ENCODE assay signal across 8 cellular contexts in genomic region chr17:29590979-29591736, GRCh38. TPM values are rescaled to one million over a fixed set of nuclear protein-coding genes. Genes with fewer than 3 reads are reported as not detected.
A peak's percentile ranks its signal among the peaks of the same experiment; 100 is the strongest.
DNase-seq lines count a peak whose midpoint lies in the region; ATAC-seq and TF ChIP-seq lines count a peak whose summit lies in the region.

No MANE protein-coding gene starts in this region.

- H3K23ac ChIP-seq in mesendoderm (ENCODE audit: low read length), result no peak overlapping the region

- H3K9me3 ChIP-seq in thyroid gland, result no peaks in the 10 kb centered on the region

- intact Hi-C loops in dorsolateral prefrontal cortex (cut with DNase I), result loop anchor here (1.0 to 2.0 kb wide), 4 partner anchors 9 to 24 kb away; no protein-coding TSS in a partner anchor
- intact Hi-C loops in thyroid gland (cut with DNase I), result no loop called here

- H3K4ac ChIP-seq in mesendoderm (ENCODE audit: low read depth, low read length), result no peak overlapping the region

- no peak overlapping the region for H2BK120ac ChIP-seq in mesendoderm (ENCODE audit: low read depth, low read length)

- H3K4me2 ChIP-seq in mesendoderm (ENCODE audit: low read length), result peak overlapping the region; percentile 91

- peak overlapping the region; percentile 70 for H3K9ac ChIP-seq in mesendoderm (ENCODE audit: low read length)

- no peak for TF ChIP-seq CTCF in dorsolateral prefrontal cortex (IDR thresholded peaks at IDR 0.05 in 54 of 56, conservative IDR thresholded peaks at IDR 0.05 in 2 of 56; ENCODE audit: low read depth in 1 of 56, partially characterized antibody in 56 of 56)
- no peak for TF ChIP-seq CTCF in thyroid gland (IDR thresholded peaks at IDR 0.05)

- no peak for TF ChIP-seq EP300 in Ishikawa (IDR thresholded peaks at IDR 0.05; ENCODE audit: borderline replicate concordance)

- no peak for TF ChIP-seq RAD21 in Ishikawa (IDR thresholded peaks at IDR 0.05; ENCODE audit: low read depth)

- no peak overlapping the region for H4K8ac ChIP-seq in mesendoderm (ENCODE audit: low read depth, low read length)

- H3K27me3 ChIP-seq in dorsolateral prefrontal cortex (no peaks in the 10 kb centered on the region), mesendoderm (ENCODE audit: insufficient read depth, low read length, poor library complexity) (no peaks in the 10 kb centered on the region), thyroid gland (no peaks in the 10 kb centered on the region)

- H2BK15ac ChIP-seq in mesendoderm (replicated peaks; ENCODE audit: low read depth), result no peak overlapping the region

- no peak overlapping the region for H2BK5ac ChIP-seq in mesendoderm (ENCODE audit: low read length)

- H4K5ac ChIP-seq in mesendoderm (ENCODE audit: low read length), result no peak overlapping the region

- peak overlapping the region; percentile 62 for H3K27ac Mint-ChIP-seq in T-helper 1 cell treated with Interleukin-12 subunit alpha and Interleukin-12 subunit beta and Interleukin-4 antibody, amounts not matched to agents 30 μg/mL and 1 μg/mL, for 36 hours

- H3K4me1 ChIP-seq in mesendoderm (ENCODE audit: control insufficient read depth, low read depth, low read length) (peaks cover 1% of the 10 kb centered on the region), thyroid gland (peaks cover 50 to 60% of the 10 kb centered on the region in 2 donors)

- DNase-seq in D341Med (ENCODE audit: low spot score) (peak; percentile 75), dorsolateral prefrontal cortex (peak in 4 of 10 donors; percentile 43 to 67 (median 58)), mesendoderm (peak; percentile 92), thyroid gland (peak; percentile 55 to 56)

- H3K79me2 ChIP-seq in mesendoderm (ENCODE audit: control insufficient read depth, insufficient read depth, low read length), result peaks cover 17% of the 10 kb centered on the region

- no CpG with 5 or more reads among the region's 38 CpGs for WGBS in mesendoderm (ENCODE audit: extremely low coverage, insufficient coverage, low lambda C conversion rate)
- 3 to 7% methylated on average over 26 to 38 of the region's 38 CpGs for WGBS in thyroid gland, 2 donors

- no peaks in the 10 kb centered on the region for H3K9me3 Mint-ChIP-seq in T-helper 1 cell treated with Interleukin-12 subunit alpha and Interleukin-12 subunit beta and Interleukin-4 antibody, amounts not matched to agents 30 μg/mL and 1 μg/mL, for 36 hours

- H2AK5ac ChIP-seq in mesendoderm (ENCODE audit: low read length), result no peak overlapping the region

- H3K4me3 Mint-ChIP-seq in T-helper 1 cell treated with Interleukin-12 subunit alpha and Interleukin-12 subunit beta and Interleukin-4 antibody, amounts not matched to agents 30 μg/mL and 1 μg/mL, for 36 hours, result peak overlapping the region; percentile 66

- no peaks in the 10 kb centered on the region for H3K27me3 Mint-ChIP-seq in T-helper 1 cell treated with Interleukin-12 subunit alpha and Interleukin-12 subunit beta and Interleukin-4 antibody, amounts not matched to agents 30 μg/mL and 1 μg/mL, for 36 hours (ENCODE audit: low read depth)

- H3K56ac ChIP-seq in mesendoderm (ENCODE audit: low read length), result peak overlapping the region; percentile 92

- no peak for TF ChIP-seq POLR2A in thyroid gland (IDR thresholded peaks at IDR 0.05)

- H3K36me3 ChIP-seq in mesendoderm (ENCODE audit: control insufficient read depth, insufficient read depth, low read length), result no peaks in the 10 kb centered on the region
- H3K36me3 ChIP-seq in thyroid gland, result no peaks in the 10 kb centered on the region

- H3K18ac ChIP-seq in mesendoderm (ENCODE audit: low read length), result no peak overlapping the region

- peaks cover 7% of the 10 kb centered on the region for H3K79me1 ChIP-seq in mesendoderm (ENCODE audit: low read length)

- no peaks in the 10 kb centered on the region for H3K36me3 Mint-ChIP-seq in T-helper 1 cell treated with Interleukin-12 subunit alpha and Interleukin-12 subunit beta and Interleukin-4 antibody, amounts not matched to agents 30 μg/mL and 1 μg/mL, for 36 hours (ENCODE audit: low read depth)

- H3K27ac ChIP-seq in dorsolateral prefrontal cortex (peak overlapping the region; percentile 29 to 99 (median 94)), mesendoderm (ENCODE audit: low read depth, low read length) (no peak overlapping the region), thyroid gland (peak overlapping the region; percentile 21 to 79 (median 56))

- peaks cover 44% of the 10 kb centered on the region for H3K4me1 Mint-ChIP-seq in T-helper 1 cell treated with Interleukin-12 subunit alpha and Interleukin-12 subunit beta and Interleukin-4 antibody, amounts not matched to agents 30 μg/mL and 1 μg/mL, for 36 hours (ENCODE audit: low read depth)

- ATAC-seq in HG03439 (IDR thresholded peaks at IDR 0.05; ENCODE audit: unreplicated experiment) (no peak), HG02981 (IDR thresholded peaks at IDR 0.05; ENCODE audit: unreplicated experiment) (no peak)

- H3K4me3 ChIP-seq in dorsolateral prefrontal cortex (peak overlapping the region; percentile 18 to 95 (median 61)), mesendoderm (ENCODE audit: low read length) (peak overlapping the region; percentile 80), thyroid gland (replicated peaks in 1 of 3) (no peak overlapping the region)

TF ChIP-seq in Ishikawa, 13 proteins besides CTCF, POLR2A, EP300 and RAD21:
- no peak for TF ChIP-seq TAF1 (IDR thresholded peaks at IDR 0.05; ENCODE audit: low read depth)
- no peak for TF ChIP-seq CEBPB (IDR thresholded peaks at IDR 0.05)
- TF ChIP-seq TCF12 (IDR thresholded peaks at IDR 0.05; ENCODE audit: low read depth), result no peak
- TF ChIP-seq REST (IDR thresholded peaks at IDR 0.05; ENCODE audit: low read depth), result no peak
- TF ChIP-seq CREB1 (IDR thresholded peaks at IDR 0.05; ENCODE audit: low read depth), result no peak
- TF ChIP-seq ZBTB7A (IDR thresholded peaks at IDR 0.05; ENCODE audit: low read depth), result no peak
- TF ChIP-seq YY1 (IDR thresholded peaks at IDR 0.05; ENCODE audit: low read depth), result no peak
- no peak for TF ChIP-seq FOXM1 (IDR thresholded peaks at IDR 0.05; ENCODE audit: borderline replicate concordance, low read depth)
- TF ChIP-seq EGR1 (IDR thresholded peaks at IDR 0.05), result no peak
- TF ChIP-seq, protein P1, sequence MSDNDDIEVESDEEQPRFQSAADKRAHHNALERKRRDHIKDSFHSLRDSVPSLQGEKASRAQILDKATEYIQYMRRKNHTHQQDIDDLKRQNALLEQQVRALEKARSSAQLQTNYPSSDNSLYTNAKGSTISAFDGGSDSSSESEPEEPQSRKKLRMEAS (IDR thresholded peaks at IDR 0.05), result peak; percentile 67
- TF ChIP-seq TEAD4 (IDR thresholded peaks at IDR 0.05), result no peak
- TF ChIP-seq NFIC (IDR thresholded peaks at IDR 0.05), result no peak
- 0 out of 2 replicates have a peak, but pooled peaks have one; percentile 29 for TF ChIP-seq USF1 (IDR thresholded peaks at IDR 0.05)

RNA-seq across cellular contexts. Expression of gene GIT1, which starts 1.7 kb away (rescaled TPM):
- total RNA-seq in dorsolateral prefrontal cortex (100 to 1,000 TPM; 110 to 287 (median 170) TPM), thyroid gland (10 to 100 TPM; 35.7 to 71.7 (median 42.4) TPM)
- polyA plus RNA-seq in mesendoderm (2013, experiment 1 of 2), result 34.9 TPM
- 38.2 TPM for polyA plus RNA-seq in mesendoderm (2013, experiment 2 of 2)

RNA-seq across cellular contexts. Expression of gene ANKRD13B, which starts 1.8 kb away (rescaled TPM):
- total RNA-seq in dorsolateral prefrontal cortex, result 10 to 100 TPM; 34.3 to 82.0 (median 53.1) TPM
- polyA plus RNA-seq in mesendoderm (2013, experiment 1 of 2), result 6.2 TPM
- 6.2 TPM for polyA plus RNA-seq in mesendoderm (2013, experiment 2 of 2)
- total RNA-seq in thyroid gland, result 1 to 10 TPM; 1.6 to 5.8 (median 3.1) TPM

RNA-seq across cellular contexts. Expression of gene TP53I13, which starts 22.7 kb away (rescaled TPM):
- 10 to 100 TPM; 10.1 to 40.2 (median 20.1) TPM for total RNA-seq in dorsolateral prefrontal cortex
- 7.2 TPM for polyA plus RNA-seq in mesendoderm (2013, experiment 1 of 2)
- polyA plus RNA-seq in mesendoderm (2013, experiment 2 of 2), result 7.6 TPM
- total RNA-seq in thyroid gland, result 10 to 100 TPM; 54.7 to 79.0 (median 57.4) TPM

RNA-seq across cellular contexts. Expression of gene ABHD15, which starts 24.3 kb away (rescaled TPM):
- total RNA-seq in dorsolateral prefrontal cortex, result 1 to 10 TPM; 1.9 to 8.0 (median 4.2) TPM
- 0.29 TPM for polyA plus RNA-seq in mesendoderm (2013, experiment 1 of 2)
- polyA plus RNA-seq in mesendoderm (2013, experiment 2 of 2), result 0.29 TPM
- 10 to 100 TPM; 11.6 to 19.8 (median 13.0) TPM for total RNA-seq in thyroid gland

RNA-seq across cellular contexts. Expression of gene CORO6, which starts 31.6 kb away (rescaled TPM):
- total RNA-seq in dorsolateral prefrontal cortex, result 100 to 1,000 TPM in 23 of 120 experiments, 10 to 100 TPM in 97; 31.5 to 153 (median 80.8) TPM
- polyA plus RNA-seq in mesendoderm (2013, experiment 1 of 2), result 0.62 TPM
- 0.60 TPM for polyA plus RNA-seq in mesendoderm (2013, experiment 2 of 2)
- total RNA-seq in thyroid gland, result 100 to 1,000 TPM in 2 of 4 donors, 10 to 100 TPM in 2; 65.3 to 161 (median 99.2) TPM

Comparison
In these comparisons a context has a peak if more than half of its experiments do, and no peak if none do; other contexts are left out.
1. H3K4me3 ChIP-seq: peak in dorsolateral prefrontal cortex (59 of 59) and mesendoderm (single experiment); none in thyroid gland (0 of 3).
2. RNA of gene ANKRD13B, which starts 1.8 kb away (total RNA-seq): 34.3 to 82.0 TPM in dorsolateral prefrontal cortex; 1.6 to 5.8 TPM in thyroid gland; every median in the first group is over 4 times any median in the second.